ENCODE assay signal across 8 cellular contexts in the genomic region with DNA sequence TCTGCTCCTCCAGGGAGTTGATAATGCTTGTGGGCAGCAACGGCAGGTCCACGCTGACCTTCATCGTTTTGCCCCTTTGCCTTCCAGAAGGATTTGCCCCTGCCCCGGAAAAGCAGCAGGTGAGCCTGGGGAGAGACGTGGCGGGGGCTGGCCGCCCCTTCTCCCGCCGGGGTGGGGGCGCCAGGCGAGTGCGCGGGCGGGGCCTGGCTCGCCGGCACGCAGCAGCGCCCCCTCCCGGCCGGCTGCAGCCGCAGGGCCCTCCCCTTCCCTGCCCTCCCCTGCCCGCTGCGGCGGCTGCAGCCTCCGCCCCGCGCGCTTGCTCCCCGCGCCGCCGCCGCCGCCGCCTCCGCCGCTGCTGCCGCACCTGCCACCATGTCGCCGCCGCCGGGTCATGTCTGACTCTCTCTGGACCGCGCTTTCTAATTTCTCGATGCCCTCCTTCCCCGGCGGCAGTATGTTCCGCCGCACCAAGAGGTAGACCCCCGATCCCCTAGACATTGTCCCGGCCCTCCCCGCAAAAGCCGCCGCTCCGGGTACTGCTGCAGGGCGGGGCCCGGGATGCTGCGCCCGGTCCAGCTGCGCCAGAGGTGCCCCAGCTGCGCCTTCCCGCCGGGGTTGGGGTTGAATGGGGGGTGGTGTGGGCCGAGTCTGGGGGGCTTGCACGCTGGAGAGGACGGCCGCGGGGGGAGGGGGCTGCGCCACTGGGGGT. TPM values are rescaled to one million over a fixed set of nuclear protein-coding genes. Genes with fewer than 3 reads are reported as not detected.
A peak's percentile ranks its signal among the peaks of the same experiment; 100 is the strongest.
DNase-seq lines count a peak whose midpoint lies in the region; ATAC-seq and TF ChIP-seq lines count a peak whose summit lies in the region.

MAST1 (plus strand) TSS at position 334 of the 709 bp plus-strand sequence; CDS start at position 392, 58 bp downstream.

- ATAC-seq in omental fat pad (ENCODE audit: low FRiP score), result no peak
- no peak for ATAC-seq in HG02588 (IDR thresholded peaks at IDR 0.05; ENCODE audit: unreplicated experiment)

- in situ Hi-C loops in Caki2 (cut with HindIII; ENCODE audit: low pct_unique_long_range_greater_than_20kb, low sequenced_read_pairs), result no loop called here

- peak within 1 kb of the TSS; percentile 62 for H3K4me3 ChIP-seq in iPS-18c (ENCODE audit: insufficient read depth, low read depth, low read length)

- peak; percentile 51 for DNase-seq in Caki2 (ENCODE audit: low read depth)
- peak; percentile 91 for DNase-seq in HuH-7.5 (ENCODE audit: low spot score)
- DNase-seq in SHP77 treated with DMSO at 0.1 percent for 48 hours (lab: John Stamatoyannopoulos, UW), result peak; percentile 43
- DNase-seq in astrocyte of the hippocampus (ENCODE audit: low read depth, low spot score), result peak; percentile 78
- peak; percentile 45 to 68 for DNase-seq in stimulated activated CD4-positive, alpha-beta T cell treated with anti-CD3 and anti-CD28 coated beads, Interleukin-2, amount 100 ng/mL, for 24 hours
- DNase-seq in omental fat pad (ENCODE audit: low spot score), result no peak

- TF ChIP-seq CTCF in omental fat pad (IDR thresholded peaks at IDR 0.05), result peak in 1 of 3 donors; percentile 2

- peaks cover 4% of the 10 kb centered on the region for H3K9me3 ChIP-seq in iPS-18c (ENCODE audit: control insufficient read depth, insufficient read depth, low read length)

RNA-seq across cellular contexts. Expression of gene MAST1, which starts in this region (rescaled TPM):
- total RNA-seq in Caki2 (2014; rRNA removed; shearing (Covaris generic); ENCODE audit: low replicate concordance), result 1.8 and 20.8 TPM in 2 replicates
- not detected for total RNA-seq in omental fat pad
